9 cellular contexts compared by ENCODE assay signal in genomic region chr14:61812347-61813100, GRCh38. TPM values are rescaled to one million over a fixed set of nuclear protein-coding genes. Genes with fewer than 3 reads are reported as not detected.
A peak's percentile ranks its signal among the peaks of the same experiment; 100 is the strongest.
DNase-seq lines count a peak whose midpoint lies in the region; ATAC-seq and TF ChIP-seq lines count a peak whose summit lies in the region.
"Had no signal": no experiment of that assay in that cellular context is flagged by ENCODE, and none has a peak within 500 bp of the region (broad histone marks: within the 10 kb centered on the region; RNA-seq: fewer than 3 reads in every experiment).

Gene SYT16, plus strand, starts transcription at chr14:61812703.

- DNase-seq in GM23248 = peak; percentile 23
- DNase-seq in NAMALWA (ENCODE audit: low spot score) = no peak
- DNase-seq in NCI-H446 treated with DMSO at 0.1 percent for 48 hours (lab: John Stamatoyannopoulos, UW) = no peak
- no peak for DNase-seq in HUDEP-2 (lab: John Stamatoyannopoulos, UW; ENCODE audit: unreplicated experiment in 76 of 76)

- no peak within 1 kb of the TSS for H3K27ac ChIP-seq in GM23248
- no peak within 1 kb of the TSS for H3K27ac ChIP-seq in esophagus (ENCODE audit: low read depth in 2 of 2, low read length in 1 of 2)
- H3K27ac ChIP-seq: neutrophil had no signal

- WGBS in GM23248 (ENCODE audit: low coverage in 1 of 2, low lambda C conversion rate in 2 of 2, missing lambda C conversion rate in 2 of 2), 2 experiments = 4 to 6% methylated on average over 35 to 46 of the region's 95 CpGs
- 5 to 7% methylated on average over 63 to 95 of the region's 95 CpGs for WGBS in esophagus, 2 donors

- H4K20me1 ChIP-seq in GM23248 (ENCODE audit: insufficient read depth) = no peaks in the 10 kb centered on the region

- no peaks in the 10 kb centered on the region for H3K4me1 ChIP-seq in GM23248 (ENCODE audit: insufficient read depth)
- H3K4me1 ChIP-seq in esophagus (ENCODE audit: control insufficient read depth in 2 of 2, insufficient read depth in 2 of 2, low read length in 1 of 2) = peaks cover 5 to 6% of the 10 kb centered on the region in 2 donors
- no peaks in the 10 kb centered on the region for H3K4me1 ChIP-seq in neuron (ENCODE audit: insufficient read depth, low read length)

- no peaks in the 10 kb centered on the region for H3K36me3 ChIP-seq in GM23248 (ENCODE audit: low read depth)
- H3K36me3 ChIP-seq in esophagus (ENCODE audit: control insufficient read depth in 2 of 2, insufficient read depth in 2 of 2, low read length in 1 of 2) = no peaks in the 10 kb centered on the region
- no peaks in the 10 kb centered on the region for H3K36me3 ChIP-seq in neuron (ENCODE audit: insufficient read depth, low read length)
- H3K36me3 ChIP-seq: neutrophil had no signal

- H3K9me3 ChIP-seq in GM23248 (ENCODE audit: low read depth) (no peaks in the 10 kb centered on the region), esophagus (ENCODE audit: control insufficient read depth in 2 of 2, insufficient read depth in 1 of 2, low read depth in 1 of 2, low read length in 1 of 2) (no peaks in the 10 kb centered on the region), neuron (ENCODE audit: low read length) (peaks cover 4% of the 10 kb centered on the region)
- H3K9me3 ChIP-seq: neutrophil had no signal

- ATAC-seq in SK-N-SH treated with all-trans-retinoic acid at 6 μM for 48 hours (peak; percentile 68), GM18873 (IDR thresholded peaks at IDR 0.05; ENCODE audit: low FRiP score, unreplicated experiment) (no peak)

- H2AFZ ChIP-seq in GM23248 (peak within 1 kb of the TSS; percentile 69), neuron (ENCODE audit: low read depth, low read length) (peak within 1 kb of the TSS; percentile 57)

- H3K9ac ChIP-seq in GM23248 = no peak within 1 kb of the TSS

- peak within 1 kb of the TSS; percentile 73 for H3K4me2 ChIP-seq in GM23248 (ENCODE audit: unreplicated experiment)

- no peaks in the 10 kb centered on the region for H3K79me2 ChIP-seq in GM23248 (ENCODE audit: insufficient read depth)

- peaks cover 38% of the 10 kb centered on the region for H3K27me3 ChIP-seq in GM23248 (replicated peaks; ENCODE audit: insufficient read depth)
- H3K27me3 ChIP-seq in esophagus (ENCODE audit: control insufficient read depth in 1 of 2, insufficient read depth in 2 of 2, low read length in 2 of 2) = peaks cover 0 to 9% of the 10 kb centered on the region in 2 donors
- H3K27me3 ChIP-seq in neuron (ENCODE audit: insufficient read depth, low read length) = peaks cover 51% of the 10 kb centered on the region

- no peaks in the 10 kb centered on the region for H3F3A ChIP-seq in GM23248 (ENCODE audit: insufficient read depth)

- in situ Hi-C loops in GM23248 (cut with MboI) = no loop called here

- H3K4me3 ChIP-seq in GM23248 (peak within 1 kb of the TSS; percentile 66), esophagus (ENCODE audit: low read depth in 1 of 2, low read length in 2 of 2) (peak within 1 kb of the TSS; percentile 39 to 53), neuron (ENCODE audit: low read length) (peak within 1 kb of the TSS; percentile 38)

- no peaks in the 10 kb centered on the region for H3K9me2 ChIP-seq in GM23248 (ENCODE audit: insufficient read depth)

TF ChIP-seq in SK-N-SH treated with all-trans-retinoic acid at 6 μM for 48 hours, 23 proteins besides CTCF, POLR2A, EP300 and RAD21:
- TF ChIP-seq ZNF70 (CRISPR knock-in tag; IDR thresholded peaks at IDR 0.05) (no peak), TCF4 (CRISPR knock-in tag; IDR thresholded peaks at IDR 0.05; ENCODE audit: borderline replicate concordance) (no peak), ARNTL (CRISPR knock-in tag; IDR thresholded peaks at IDR 0.05; ENCODE audit: borderline replicate concordance, low read depth) (no peak), POU6F1 (CRISPR knock-in tag; IDR thresholded peaks at IDR 0.05; ENCODE audit: borderline replicate concordance, low read depth) (no peak), RARB (CRISPR knock-in tag; IDR thresholded peaks at IDR 0.05) (no peak), CSDC2 (CRISPR knock-in tag; IDR thresholded peaks at IDR 0.05) (no peak), CSRNP3 (CRISPR knock-in tag; IDR thresholded peaks at IDR 0.05) (no peak), SNAI2 (CRISPR knock-in tag; IDR thresholded peaks at IDR 0.05) (no peak), ZNF565 (CRISPR knock-in tag; conservative IDR thresholded peaks at IDR 0.05; ENCODE audit: low read depth) (no peak), CREB5 (CRISPR knock-in tag; IDR thresholded peaks at IDR 0.05; ENCODE audit: low read depth) (no peak), ESRRG (CRISPR knock-in tag; IDR thresholded peaks at IDR 0.05) (no peak), ZC3H10 (CRISPR knock-in tag; IDR thresholded peaks at IDR 0.05) (no peak), ZNF8 (CRISPR knock-in tag; IDR thresholded peaks at IDR 0.05) (no peak), TOX (CRISPR knock-in tag; IDR thresholded peaks at IDR 0.05; ENCODE audit: borderline replicate concordance) (no peak), ZFP3 (CRISPR knock-in tag; IDR thresholded peaks at IDR 0.05) (no peak), OSR1 (CRISPR knock-in tag; IDR thresholded peaks at IDR 0.05) (no peak)
TF ChIP-seq in SK-N-SH treated with all-trans-retinoic acid at 6 μM for 48 hours: peak in this region for 0.

RNA-seq across cellular contexts. Expression of gene SYT16, which starts in this region (rescaled TPM):
- 0.32 and 0.51 TPM in 2 replicates for total RNA-seq in GM23248 (2014; rRNA removed; shearing (Covaris generic))
- polyA plus RNA-seq in GM23248 (2016; fragmentation: Nextera tagmentation; extraction: Ambion mirVana) (0.21 and 0.30 TPM in 2 replicates), esophagus (under 1 TPM; under 0.01 to 0.02 TPM)

Comparison
In these comparisons a context has a peak if more than half of its experiments do, and no peak if none do; other contexts are left out.
1. Peak in DNase-seq, H3K4me3 ChIP-seq and H3K4me2 ChIP-seq in GM23248; RNA of the gene not detected or under 1 TPM.